8 cellular contexts compared by ENCODE assay signal in genomic region chr5:138354387-138354786, GRCh38. TPM values are rescaled to one million over a fixed set of nuclear protein-coding genes. Genes with fewer than 3 reads are reported as not detected.
A peak's percentile ranks its signal among the peaks of the same experiment; 100 is the strongest.
DNase-seq lines count a peak whose midpoint lies in the region; ATAC-seq and TF ChIP-seq lines count a peak whose summit lies in the region.

No MANE protein-coding gene starts in this region.

- H3K27ac ChIP-seq in Panc1 (ENCODE audit: low read length) (peak overlapping the region; percentile 89; the same call in 1 of the 2 replicates), prostate gland (peak overlapping the region; percentile 88 to 99)

- POLR2A ChIA-PET in Panc1 (lab: Charles Lee): interaction anchor here (1.2 kb wide), 1 partner anchor 22 kb away, joined by 3 read pairs; no protein-coding TSS in a partner anchor

- H3K4me3 ChIP-seq in GM06990 (replicated peaks; ENCODE audit: low read depth, low read length) (peak overlapping the region; percentile 92), Panc1 (ENCODE audit: low read depth in 2 of 2, low read length in 2 of 2) (peak overlapping the region; percentile 90 to 93), epithelial cell of proximal tubule (ENCODE audit: low read depth, low read length) (peak overlapping the region; percentile 95), prostate gland (peak overlapping the region; percentile 85 to 96)

- intact Hi-C loops in Panc1 (cut with micrococcal nuclease; ENCODE audit: unreplicated experiment): no loop called here
- intact Hi-C loops in prostate gland (cut with DNase I): no loop called here

- 5% methylated on average over 5 of the region's 5 CpGs for WGBS in prostate gland

- H3K36me3 ChIP-seq in GM06990 (ENCODE audit: control insufficient read depth, insufficient read depth, low read length) (no peaks in the 10 kb centered on the region; the same call in 1 of the 2 replicates), Panc1 (ENCODE audit: control insufficient read depth, insufficient read depth, low read length) (peaks cover 3% of the 10 kb centered on the region; the same call in 1 of the 2 replicates), prostate gland (no peaks in the 10 kb centered on the region)

- TF ChIP-seq CTCF in GM06990 (IDR thresholded peaks at IDR 0.05; ENCODE audit: insufficient read depth, low read length, poor library complexity, severe bottlenecking) (no peak), Panc1 (IDR thresholded peaks at IDR 0.05) (no peak), epithelial cell of proximal tubule (conservative IDR thresholded peaks at IDR 0.05; ENCODE audit: low read depth, low read length) (no peak), prostate gland (IDR thresholded peaks at IDR 0.05) (no peak)

- ATAC-seq in Panc1 (no peak), GM18909 (IDR thresholded peaks at IDR 0.05; ENCODE audit: poor library complexity, unreplicated experiment) (no peak)

- H3K4me1 ChIP-seq in Panc1 (ENCODE audit: control insufficient read depth, insufficient read depth, low read length) (peaks cover 16% of the 10 kb centered on the region), prostate gland (replicated peaks) (peaks cover 9% of the 10 kb centered on the region)

- DNase-seq in GM06990 (ENCODE audit: extremely low read depth, insufficient read length) (no peak), Panc1 (ENCODE audit: low read depth, low spot score) (no peak), epithelial cell of proximal tubule (ENCODE audit: low read depth) (no peak), prostate gland (ENCODE audit: low spot score) (no peak), pons (ENCODE audit: low spot score) (no peak), cerebellum (ENCODE audit: low spot score) (no peak)
- no peak for DNase-seq in stimulated activated naive CD4-positive, alpha-beta T cell (lab: John Stamatoyannopoulos, UW)

- H3K9me3 ChIP-seq in Panc1 (ENCODE audit: control insufficient read depth, insufficient read depth, low read depth, low read length): no peaks in the 10 kb centered on the region; the same call in 1 of the 2 replicates
- H3K9me3 ChIP-seq in prostate gland: no peaks in the 10 kb centered on the region

- TF ChIP-seq POLR2A in prostate gland (IDR thresholded peaks at IDR 0.05): no peak

- CTCF ChIA-PET in Panc1 (lab: Charles Lee): no interaction called here

- in situ Hi-C loops in Panc1 (cut with HindIII; ENCODE audit: low pct_unique_long_range_greater_than_20kb, low sequenced_read_pairs): no loop called here

- BruUV-seq in Panc1 (replicated peaks; lab: Mats Ljungman, UMichigan): TSS peak; percentile 69

- H3K27me3 ChIP-seq in GM06990 (replicated peaks; ENCODE audit: control insufficient read depth, insufficient read depth, low read length): no peaks in the 10 kb centered on the region
- H3K27me3 ChIP-seq in Panc1 (ENCODE audit: control insufficient read depth, insufficient read depth, low read length): no peaks in the 10 kb centered on the region
- no peaks in the 10 kb centered on the region for H3K27me3 ChIP-seq in prostate gland (replicated peaks; ENCODE audit: insufficient read depth)

RNA-seq across cellular contexts. Expression of gene KDM3B, which starts 1.9 kb away (rescaled TPM):
- 65.0 TPM for total RNA-seq in Panc1 (2021; ENCODE audit: unreplicated experiment)
- polyA plus RNA-seq in Panc1 (2012; ENCODE audit: insufficient read length): 34.2 TPM
- total RNA-seq in epithelial cell of proximal tubule: 27.6 and 40.2 TPM in 2 replicates
- 10 to 100 TPM; 61.2 to 85.1 TPM for total RNA-seq in prostate gland
- 84.8 TPM for total RNA-seq in cerebellum

RNA-seq across cellular contexts. Expression of gene FAM53C, which starts 16.3 kb away (rescaled TPM):
- 50.4 TPM for total RNA-seq in Panc1 (2021; ENCODE audit: unreplicated experiment)
- 56.4 TPM for polyA plus RNA-seq in Panc1 (2012; ENCODE audit: insufficient read length)
- total RNA-seq in epithelial cell of proximal tubule: 13.7 and 34.7 TPM in 2 replicates
- 10 to 100 TPM; 32.9 to 81.0 TPM for total RNA-seq in prostate gland
- 27.4 TPM for total RNA-seq in cerebellum

RNA-seq across cellular contexts. Expression of gene CDC25C, which starts 22.8 kb away (rescaled TPM):
- total RNA-seq in Panc1 (2021; ENCODE audit: unreplicated experiment) (14.1 TPM), epithelial cell of proximal tubule (14.2 and 17.6 TPM in 2 replicates), prostate gland (1 to 10 TPM in 1 of 2 donors, under 1 TPM in 1; 0.14 to 3.2 TPM), cerebellum (5.1 TPM)
- polyA plus RNA-seq in Panc1 (2012; ENCODE audit: insufficient read length): 3.4 TPM
